11 cellular contexts compared by ENCODE assay signal in the genomic region with DNA sequence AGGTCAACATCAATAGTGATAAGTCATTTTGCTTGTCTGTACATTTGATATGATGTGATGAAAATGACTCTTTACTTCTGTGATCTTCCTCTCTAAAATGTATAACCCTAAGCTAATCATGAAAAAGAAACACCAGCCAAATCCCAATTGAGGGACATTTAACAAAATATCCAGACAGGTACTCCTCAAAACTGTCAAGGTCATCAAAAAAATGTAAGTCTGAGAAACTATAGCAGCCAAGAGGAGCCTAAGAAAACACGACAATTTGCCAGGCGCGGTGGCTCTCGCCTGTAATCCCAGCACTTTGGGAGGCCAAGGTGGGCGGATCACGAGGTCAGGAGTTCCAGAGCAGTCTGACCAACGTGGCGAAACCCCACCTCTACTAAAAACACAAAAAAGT.
"Had no signal": no experiment of that assay in that cellular context is flagged by ENCODE, and none has a peak within 500 bp of the region (broad histone marks: within the 10 kb centered on the region; RNA-seq: fewer than 3 reads in every experiment).

No MANE protein-coding gene starts in this region.

- H3K4me3 ChIP-seq: GM23248, GM23338, HAP-1 had no signal

- ATAC-seq: GM23338, HCT116 had no signal

- DNase-seq: GM23248, GOT3, H7, H9, HCEC 1CT, HFFc6 had no signal

- FAIRE-seq: H1, H54 had no signal

- H3K4me1 ChIP-seq: HAP-1 had no signal

- H3K4me2 ChIP-seq: GM23338 had no signal

- H3K9me3 ChIP-seq: HAP-1 had no signal

- H2AFZ ChIP-seq: GM23248, GM23338 had no signal

- H3K27ac ChIP-seq: GM23248 had no signal

- H3K36me3 ChIP-seq: HAP-1 had no signal

- H3K9ac ChIP-seq: GM23248 had no signal
